In genomic region chr20:52031574-52032303, GRCh38 we compare ENCODE assay signal across 9 cellular contexts.
DNase-seq lines count a peak whose midpoint lies in the region; ATAC-seq and TF ChIP-seq lines count a peak whose summit lies in the region.
"Had no signal": no experiment of that assay in that cellular context is flagged by ENCODE, and none has a peak within 500 bp of the region (broad histone marks: within the 10 kb centered on the region; RNA-seq: fewer than 3 reads in every experiment).

No MANE protein-coding gene starts in this region.

- in situ Hi-C loops in astrocyte of the spinal cord (cut with HindIII; ENCODE audit: low sequenced_read_pairs), result no loop called here
- in situ Hi-C loops in G401 (cut with HindIII; ENCODE audit: low sequenced_read_pairs), result no loop called here

- H3K9ac ChIP-seq in HUES48 (ENCODE audit: low read depth, low read length), result no peak overlapping the region

- H3K9me3 ChIP-seq in HUES48 (ENCODE audit: control insufficient read depth, insufficient read depth, low read length), result no peaks in the 10 kb centered on the region

- H3K4me1 ChIP-seq in HUES48 (ENCODE audit: control insufficient read depth, insufficient read depth, low read length), result peaks cover 13% of the 10 kb centered on the region

- no peak overlapping the region for H3K4me3 ChIP-seq in HUES48 (ENCODE audit: low read depth, low read length)
- no peak overlapping the region for H3K4me3 ChIP-seq in astrocyte of the spinal cord (ENCODE audit: low read depth, low read length)
- no peak overlapping the region for H3K4me3 ChIP-seq in dorsolateral prefrontal cortex

- ATAC-seq in GM19328 (IDR thresholded peaks at IDR 0.05; ENCODE audit: unreplicated experiment), result no peak

- intact Hi-C loops in dorsolateral prefrontal cortex (cut with DNase I), result no loop called here

- TF ChIP-seq CTCF in astrocyte of the spinal cord (IDR thresholded peaks at IDR 0.05; ENCODE audit: low read depth, low read length) (no peak), dorsolateral prefrontal cortex (IDR thresholded peaks at IDR 0.05 in 54 of 56, conservative IDR thresholded peaks at IDR 0.05 in 2 of 56; ENCODE audit: low read depth in 1 of 56, partially characterized antibody in 56 of 56) (no peak)

- H3K27me3 ChIP-seq in HUES48 (ENCODE audit: control insufficient read depth, insufficient read depth, low read length) (no peaks in the 10 kb centered on the region), dorsolateral prefrontal cortex (no peaks in the 10 kb centered on the region)

- H3K36me3 ChIP-seq in HUES48 (ENCODE audit: control insufficient read depth, insufficient read depth, low read length), result no peaks in the 10 kb centered on the region

- DNase-seq in AG08396 (ENCODE audit: low spot score), result peak; percentile 72
- DNase-seq in astrocyte of the spinal cord (ENCODE audit: low read depth, low spot score), result peak; percentile 87
- peak; percentile 52 to 89 for DNase-seq in lung microvascular endothelial cell (ENCODE audit: low read depth in 2 of 2)
- no peak for DNase-seq in dorsolateral prefrontal cortex
- no peak for DNase-seq in G401 (ENCODE audit: low spot score)
- DNase-seq in NOMO-1 (lab: John Stamatoyannopoulos, UW; ENCODE audit: unreplicated experiment in 2 of 2), result no peak
- DNase-seq: caudate nucleus had no signal

- H3K27ac ChIP-seq in HUES48 (ENCODE audit: low read depth, low read length) (peak overlapping the region; percentile 49), dorsolateral prefrontal cortex (no peak overlapping the region)

Comparison
In these comparisons a context has a peak if more than half of its experiments do, and no peak if none do; other contexts are left out.
1. DNase-seq: peak in AG08396 (single experiment), astrocyte of the spinal cord (single experiment) and lung microvascular endothelial cell (2 of 2); none in dorsolateral prefrontal cortex (0 of 10), G401 (single experiment) and NOMO-1 (0 of 2).